15 cellular contexts compared by ENCODE assay signal in the genomic region with DNA sequence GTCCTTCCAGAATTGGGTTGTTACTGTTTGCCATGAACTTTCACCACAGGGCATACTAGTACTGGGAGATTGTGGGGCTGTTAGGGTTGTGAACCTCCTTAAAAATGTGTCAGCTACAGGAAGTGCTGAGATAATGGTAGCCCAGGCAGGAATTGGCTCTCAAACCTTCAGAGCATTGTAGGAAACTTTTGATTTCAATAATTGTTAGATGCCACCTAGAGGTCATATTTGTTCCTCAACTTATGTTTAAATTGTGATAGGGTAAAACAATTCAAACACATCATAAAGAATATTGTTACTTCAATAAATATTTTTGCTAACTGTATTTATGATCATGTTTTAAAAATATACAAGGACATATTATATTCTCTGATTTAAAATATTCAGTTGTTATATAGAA.
DNase-seq lines count a peak whose midpoint lies in the region; ATAC-seq and TF ChIP-seq lines count a peak whose summit lies in the region.
"Had no signal": no experiment of that assay in that cellular context is flagged by ENCODE, and none has a peak within 500 bp of the region (broad histone marks: within the 10 kb centered on the region; RNA-seq: fewer than 3 reads in every experiment).

No MANE protein-coding gene starts in this region.

- no peaks in the 10 kb centered on the region for H3K4me1 Mint-ChIP-seq in stimulated activated naive B cell treated with anti-CD40 and anti-IgM and Interleukin-4, amounts not matched to agents 10 μg/mL and 1 μg/mL and 100 μg/mL, for 72 hours
- H3K4me1 Mint-ChIP-seq: activated T-helper 17 cell treated with anti-CD3 and anti-CD28 coated beads, Interleukin-2, amount 50 U/mL, for 72 hours; T-helper 17 cell had no signal

- H3K4me2 ChIP-seq in OCI-LY3 (ENCODE audit: low read length) = no peak overlapping the region

- H3K27me3 ChIP-seq in BE2C (no peaks in the 10 kb centered on the region), OCI-LY3 (ENCODE audit: low read depth, low read length) (no peaks in the 10 kb centered on the region)
- H3K27me3 ChIP-seq: stomach had no signal

- no peak overlapping the region for H3K27ac ChIP-seq in OCI-LY3 (ENCODE audit: low read length)
- H3K27ac ChIP-seq: stomach had no signal

- H3K36me3 ChIP-seq in BE2C = no peaks in the 10 kb centered on the region
- H3K36me3 ChIP-seq in OCI-LY3 (replicated peaks; ENCODE audit: low read depth, low read length) = no peaks in the 10 kb centered on the region
- H3K36me3 ChIP-seq: stomach had no signal

- DNase-seq in BE2C (no peak), GM03348 (ENCODE audit: low spot score) (peak; percentile 4), epithelial cell of proximal tubule (ENCODE audit: low read depth) (no peak), NCI-H2081 treated with DMSO at 0.1 percent for 48 hours (lab: John Stamatoyannopoulos, UW) (no peak), ureter (ENCODE audit: low spot score) (no peak)
- DNase-seq in stimulated activated naive B cell treated with anti-CD40 and anti-IgM and Interleukin-4, amounts not matched to agents 10 μg/mL and 1 μg/mL and 100 μg/mL, for 72 hours = no peak
- DNase-seq: activated CD4-positive, alpha-beta T cell treated with anti-CD3 and anti-CD28 coated beads, Interleukin-2, amount 50 U/mL, for 48 hours; dermis blood vessel endothelial cell; NCI-H1417 treated with DMSO at 0.1 percent for 48 hours; stomach; T-helper 17 cell had no signal

- no peak overlapping the region for H3K9ac ChIP-seq in OCI-LY3 (ENCODE audit: low read length)

- ATAC-seq in stimulated activated naive B cell treated with anti-CD40 and anti-IgM and Interleukin-4, amounts not matched to agents 10 μg/mL and 1 μg/mL and 100 μg/mL, for 72 hours (replicated peaks) = no peak
- no peak for ATAC-seq in GM19452 (IDR thresholded peaks at IDR 0.05; ENCODE audit: unreplicated experiment)
- ATAC-seq: activated T-helper 17 cell treated with anti-CD3 and anti-CD28 coated beads, Interleukin-2, amount 50 U/mL, for 72 hours; Panc1; T-helper 17 cell had no signal

- no peak overlapping the region for H2AFZ ChIP-seq in OCI-LY3 (ENCODE audit: low read depth, low read length)

- no peaks in the 10 kb centered on the region for H3K27me3 Mint-ChIP-seq in stimulated activated naive B cell treated with anti-CD40 and anti-IgM and Interleukin-4, amounts not matched to agents 10 μg/mL and 1 μg/mL and 100 μg/mL, for 72 hours
- H3K27me3 Mint-ChIP-seq: activated T-helper 17 cell treated with anti-CD3 and anti-CD28 coated beads, Interleukin-2, amount 50 U/mL, for 72 hours; T-helper 17 cell had no signal

- H3K4me3 ChIP-seq in BE2C (ENCODE audit: low read depth, low read length) (no peak overlapping the region), OCI-LY3 (ENCODE audit: low read length) (no peak overlapping the region), epithelial cell of proximal tubule (ENCODE audit: low read depth, low read length) (no peak overlapping the region)
- H3K4me3 ChIP-seq: stomach had no signal

- H4K20me1 ChIP-seq in OCI-LY3 (ENCODE audit: insufficient read depth, low read length) = no peaks in the 10 kb centered on the region

- H3K36me3 Mint-ChIP-seq in stimulated activated naive B cell treated with anti-CD40 and anti-IgM and Interleukin-4, amounts not matched to agents 10 μg/mL and 1 μg/mL and 100 μg/mL, for 72 hours = peaks cover 0 to 4% of the 10 kb centered on the region in 2 donors

- no peaks in the 10 kb centered on the region for H3K79me2 ChIP-seq in OCI-LY3 (ENCODE audit: low read length)

- peaks cover 5 to 17% of the 10 kb centered on the region in 2 donors for H3K9me3 Mint-ChIP-seq in stimulated activated naive B cell treated with anti-CD40 and anti-IgM and Interleukin-4, amounts not matched to agents 10 μg/mL and 1 μg/mL and 100 μg/mL, for 72 hours

- H3K4me1 ChIP-seq in BE2C (no peaks in the 10 kb centered on the region), OCI-LY3 (ENCODE audit: low read length) (no peaks in the 10 kb centered on the region)
- H3K4me1 ChIP-seq: stomach had no signal

- TF ChIP-seq CTCF in BE2C (IDR thresholded peaks at IDR 0.05; ENCODE audit: low read depth, low read length) = peak; percentile 22; the same call in 1 of the 2 replicates
- TF ChIP-seq CTCF in OCI-LY3 (IDR thresholded peaks at IDR 0.05; ENCODE audit: low read depth, low read length) = peak; percentile 20; the same call in 1 of the 2 replicates
- TF ChIP-seq CTCF in epithelial cell of proximal tubule (conservative IDR thresholded peaks at IDR 0.05; ENCODE audit: low read depth, low read length) = peak; percentile 16

- no peak overlapping the region for H3K27ac Mint-ChIP-seq in stimulated activated naive B cell treated with anti-CD40 and anti-IgM and Interleukin-4, amounts not matched to agents 10 μg/mL and 1 μg/mL and 100 μg/mL, for 72 hours
- H3K27ac Mint-ChIP-seq: activated T-helper 17 cell treated with anti-CD3 and anti-CD28 coated beads, Interleukin-2, amount 50 U/mL, for 72 hours; T-helper 17 cell had no signal

- H3K9me3 ChIP-seq in BE2C (no peaks in the 10 kb centered on the region), OCI-LY3 (ENCODE audit: insufficient read depth, low read length) (no peaks in the 10 kb centered on the region)

- no peak overlapping the region for H3K4me3 Mint-ChIP-seq in stimulated activated naive B cell treated with anti-CD40 and anti-IgM and Interleukin-4, amounts not matched to agents 10 μg/mL and 1 μg/mL and 100 μg/mL, for 72 hours
- H3K4me3 Mint-ChIP-seq: activated T-helper 17 cell treated with anti-CD3 and anti-CD28 coated beads, Interleukin-2, amount 50 U/mL, for 72 hours; T-helper 17 cell had no signal
